In genomic region chr2:27714851-27715291, GRCh38 we compare ENCODE assay signal across 9 cellular contexts. TPM values are rescaled to one million over a fixed set of nuclear protein-coding genes. Genes with fewer than 3 reads are reported as not detected.
A peak's percentile ranks its signal among the peaks of the same experiment; 100 is the strongest.
DNase-seq lines count a peak whose midpoint lies in the region; TF ChIP-seq lines count a peak whose summit lies in the region.
"Had no signal": no experiment of that assay in that cellular context is flagged by ENCODE, and none has a peak within 500 bp of the region (broad histone marks: within the 10 kb centered on the region; RNA-seq: fewer than 3 reads in every experiment).

No MANE protein-coding gene starts in this region.

- H3K9me2 ChIP-seq in Karpas-422 (replicated peaks; ENCODE audit: insufficient read depth, low read length): no peaks in the 10 kb centered on the region

- H3K23ac ChIP-seq in neuronal stem cell (ENCODE audit: low read depth, low read length, poor library complexity): no peak overlapping the region

- H3K4me3 ChIP-seq in BLaER1: peak overlapping the region; percentile 63
- peak overlapping the region; percentile 73 for H3K4me3 ChIP-seq in SJCRH30
- H3K4me3 ChIP-seq in fibroblast of pulmonary artery (replicated peaks; ENCODE audit: low read depth, low read length): peak overlapping the region; percentile 40
- H3K4me3 ChIP-seq in neuronal stem cell (ENCODE audit: low read length in 2 of 2): peak overlapping the region; percentile 41 to 78
- H3K4me3 ChIP-seq in Karpas-422 (ENCODE audit: low read length): no peak overlapping the region

- TF ChIP-seq CTCF in fibroblast of pulmonary artery (IDR thresholded peaks at IDR 0.05; ENCODE audit: low read length, missing control alignments): no peak

- no peak overlapping the region for H3K4ac ChIP-seq in neuronal stem cell (ENCODE audit: low read length)

- H4K20me1 ChIP-seq in BLaER1: no peaks in the 10 kb centered on the region
- H4K20me1 ChIP-seq in Karpas-422 (ENCODE audit: insufficient read depth, low read depth, low read length): no peaks in the 10 kb centered on the region

- H3K4me1 ChIP-seq in BLaER1 (peaks cover 33% of the 10 kb centered on the region), SJCRH30 (peaks cover 24% of the 10 kb centered on the region), neuronal stem cell (ENCODE audit: control insufficient read depth in 2 of 2, insufficient read depth in 1 of 2, low read depth in 1 of 2, low read length in 2 of 2) (peaks cover 5 to 8% of the 10 kb centered on the region in 2 donors), Karpas-422 (ENCODE audit: low read length) (no peaks in the 10 kb centered on the region)

- no peak overlapping the region for H2BK120ac ChIP-seq in neuronal stem cell (ENCODE audit: low read depth, low read length)

- H3K27ac ChIP-seq in BLaER1: peak overlapping the region; percentile 65; the same call in 1 of the 2 replicates
- H3K27ac ChIP-seq in SJCRH30: peak overlapping the region; percentile 69
- no peak overlapping the region for H3K27ac ChIP-seq in neuronal stem cell (replicated peaks; ENCODE audit: low read length)
- H3K27ac ChIP-seq in Karpas-422 (ENCODE audit: low read length): no peak overlapping the region

- H3K9ac ChIP-seq in BLaER1 (peak overlapping the region; percentile 61), neuronal stem cell (ENCODE audit: low read depth, low read length, poor library complexity) (no peak overlapping the region), Karpas-422 (ENCODE audit: low read length) (no peak overlapping the region)

- H3K27me3 ChIP-seq in BLaER1 (peaks cover 12% of the 10 kb centered on the region; the same call in 1 of the 2 replicates), SJCRH30 (no peaks in the 10 kb centered on the region), neuronal stem cell (ENCODE audit: control insufficient read depth in 3 of 3, insufficient read depth in 3 of 3, low read depth in 1 of 3, low read length in 3 of 3) (peaks cover 0 to 50% (median 4%) of the 10 kb centered on the region in 3 experiments), Karpas-422 (ENCODE audit: low read length) (no peaks in the 10 kb centered on the region)

- no peak overlapping the region for H2AK5ac ChIP-seq in neuronal stem cell (ENCODE audit: low read depth, low read length)

- H3K79me2 ChIP-seq in Karpas-422 (ENCODE audit: low read length): no peaks in the 10 kb centered on the region

- no peak for DNase-seq in SJCRH30
- DNase-seq in fibroblast of pulmonary artery (ENCODE audit: low read depth): no peak
- DNase-seq in neuronal stem cell (ENCODE audit: low spot score): no peak
- no peak for DNase-seq in SHP77 (lab: John Stamatoyannopoulos, UW)
- no peak for DNase-seq in NCI-H1930 (lab: John Stamatoyannopoulos, UW)
- no peak for DNase-seq in D341Med (ENCODE audit: low spot score)
- no peak for DNase-seq in Karpas-422
- DNase-seq: SHP77 treated with DMSO at 0.1 percent for 48 hours had no signal

- H2AFZ ChIP-seq in neuronal stem cell (ENCODE audit: low read length) (peak overlapping the region; percentile 95), Karpas-422 (ENCODE audit: low read length) (no peak overlapping the region)

- H2BK15ac ChIP-seq in neuronal stem cell (ENCODE audit: low read length): no peak overlapping the region

- H3K18ac ChIP-seq in neuronal stem cell (ENCODE audit: low read length): peak overlapping the region; percentile 92

- WGBS in neuronal stem cell (ENCODE audit: extremely low coverage in 2 of 2, insufficient read length in 2 of 2, insufficient replicate concordance in 1 of 2), 2 donors: no CpG with 5 or more reads among the region's 19 CpGs

- H4K8ac ChIP-seq in neuronal stem cell (ENCODE audit: low read depth, low read length): no peak overlapping the region

- H3K9me3 ChIP-seq in BLaER1 (no peaks in the 10 kb centered on the region), SJCRH30 (replicated peaks) (no peaks in the 10 kb centered on the region), neuronal stem cell (replicated peaks in 1 of 2; ENCODE audit: control insufficient read depth in 2 of 2, insufficient read depth in 1 of 2, low read depth in 1 of 2, low read length in 2 of 2) (no peaks in the 10 kb centered on the region), Karpas-422 (ENCODE audit: low read length) (no peaks in the 10 kb centered on the region)

- H3K4me2 ChIP-seq in BLaER1 (peak overlapping the region; percentile 95), neuronal stem cell (ENCODE audit: insufficient read depth, low read length, poor library complexity, severe bottlenecking) (peak overlapping the region; percentile 73), Karpas-422 (ENCODE audit: low read depth, low read length, poor library complexity, severe bottlenecking) (no peak overlapping the region)

- H2BK5ac ChIP-seq in neuronal stem cell (ENCODE audit: low read length): no peak overlapping the region

- no peaks in the 10 kb centered on the region for H3K79me1 ChIP-seq in neuronal stem cell (ENCODE audit: low read depth, low read length)

- H2BK12ac ChIP-seq in neuronal stem cell (ENCODE audit: low read length): no peak overlapping the region

- H3K14ac ChIP-seq in neuronal stem cell (ENCODE audit: low read length): no peak overlapping the region

- H3K36me3 ChIP-seq in BLaER1: no peaks in the 10 kb centered on the region
- no peaks in the 10 kb centered on the region for H3K36me3 ChIP-seq in SJCRH30
- no peaks in the 10 kb centered on the region for H3K36me3 ChIP-seq in neuronal stem cell (replicated peaks in 1 of 2; ENCODE audit: control insufficient read depth in 2 of 2, insufficient read depth in 2 of 2, low read length in 2 of 2)
- H3K36me3 ChIP-seq in Karpas-422 (ENCODE audit: insufficient read depth, low read length): no peaks in the 10 kb centered on the region

- H4K91ac ChIP-seq in neuronal stem cell (ENCODE audit: low read depth, low read length, poor library complexity): no peak overlapping the region

RNA-seq across cellular contexts. Expression of gene SLC4A1AP, which starts 51.2 kb away (rescaled TPM):
- 36.0 and 41.6 TPM in 2 replicates for total RNA-seq in SJCRH30 (2014; rRNA removed; shearing (Covaris generic))
- polyA plus RNA-seq in neuronal stem cell (2013, experiment 1 of 2): 19.7 TPM
- 19.8 TPM for polyA plus RNA-seq in neuronal stem cell (2013, experiment 2 of 2)
- 19.8 and 30.1 TPM in 2 replicates for total RNA-seq in Karpas-422 (2014; rRNA removed; shearing (Covaris generic); ENCODE audit: low replicate concordance)

RNA-seq across cellular contexts. Expression of gene SUPT7L, which starts 51.5 kb away (rescaled TPM):
- 48.5 and 51.2 TPM in 2 replicates for total RNA-seq in SJCRH30 (2014; rRNA removed; shearing (Covaris generic))
- polyA plus RNA-seq in neuronal stem cell (2013, experiment 1 of 2): 22.5 TPM
- 22.3 TPM for polyA plus RNA-seq in neuronal stem cell (2013, experiment 2 of 2)
- 27.9 and 47.9 TPM in 2 replicates for total RNA-seq in Karpas-422 (2014; rRNA removed; shearing (Covaris generic); ENCODE audit: low replicate concordance)

RNA-seq across cellular contexts. Expression of gene MRPL33, which starts 56.6 kb away (rescaled TPM):
- 180 and 212 TPM in 2 replicates for total RNA-seq in SJCRH30 (2014; rRNA removed; shearing (Covaris generic))
- polyA plus RNA-seq in neuronal stem cell (2013, experiment 1 of 2): 419 TPM
- polyA plus RNA-seq in neuronal stem cell (2013, experiment 2 of 2): 412 TPM
- 54.9 and 112 TPM in 2 replicates for total RNA-seq in Karpas-422 (2014; rRNA removed; shearing (Covaris generic); ENCODE audit: low replicate concordance)

Comparison
In these comparisons a context has a peak if more than half of its experiments do, and no peak if none do; other contexts are left out.
1. H3K27ac ChIP-seq: peak in BLaER1 (single experiment) and SJCRH30 (single experiment); none in neuronal stem cell (single experiment) and Karpas-422 (single experiment).